19 cellular contexts compared by ENCODE assay signal in the genomic region with DNA sequence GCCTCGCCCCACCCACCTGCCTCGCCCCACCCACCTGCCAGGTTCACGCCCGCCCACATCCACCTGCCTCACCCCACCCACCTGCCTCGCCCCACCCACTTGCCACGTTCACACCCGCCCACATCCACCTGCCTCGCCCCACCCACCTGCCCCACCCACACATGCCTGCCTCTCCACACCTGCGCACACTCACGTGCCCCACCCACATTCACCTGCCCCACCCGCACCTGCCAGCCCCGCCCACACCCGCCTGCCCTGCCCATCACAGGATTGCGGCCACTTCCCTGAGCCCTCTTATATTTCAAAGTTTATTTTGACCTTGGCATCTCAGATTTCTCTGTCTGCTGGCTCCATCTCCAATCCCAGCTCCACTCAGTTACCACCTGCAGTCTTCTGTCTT.
DNase-seq lines count a peak whose midpoint lies in the region; ATAC-seq and TF ChIP-seq lines count a peak whose summit lies in the region.
"Had no signal": no experiment of that assay in that cellular context is flagged by ENCODE, and none has a peak within 500 bp of the region (broad histone marks: within the 10 kb centered on the region; RNA-seq: fewer than 3 reads in every experiment).

No MANE protein-coding gene starts in this region.

- no peak for TF ChIP-seq EP300 in esophagus muscularis mucosa (IDR thresholded peaks at IDR 0.05)

- 84% methylated on average over 10 of the region's 14 CpGs for WGBS in esophagus muscularis mucosa

- no peak for ATAC-seq in GM18511 (IDR thresholded peaks at IDR 0.05; ENCODE audit: unreplicated experiment)
- ATAC-seq: CD8-positive, alpha-beta T cell had no signal

- CTCF ChIA-PET in HEK293 (lab: Yijun Ruan, JAX) = no interaction called here

- H3K4me1 Mint-ChIP-seq in nephron progenitor cell = peaks cover 57% of the 10 kb centered on the region

- no peaks in the 10 kb centered on the region for H3K27me3 ChIP-seq in esophagus muscularis mucosa
- H3K27me3 ChIP-seq: BLaER1 had no signal

- TF ChIP-seq POLR2A in esophagus muscularis mucosa (IDR thresholded peaks at IDR 0.05; ENCODE audit: low read depth) = no peak

- no peaks in the 10 kb centered on the region for H3K27me3 Mint-ChIP-seq in nephron progenitor cell (ENCODE audit: low read depth, poor library complexity)

- no peak overlapping the region for H3K4me3 ChIP-seq in HEK293 (ENCODE audit: low read depth, low read length)
- H3K4me3 ChIP-seq in esophagus muscularis mucosa = no peak overlapping the region
- H3K4me3 ChIP-seq: BLaER1 had no signal

- H3K27ac Mint-ChIP-seq in nephron progenitor cell = peak overlapping the region; percentile 30
- H3K27ac Mint-ChIP-seq: CD8-positive, alpha-beta T cell had no signal

- H3K9me3 ChIP-seq in HEK293 (ENCODE audit: control insufficient read depth, insufficient read depth, low read depth, low read length) = no peaks in the 10 kb centered on the region
- no peaks in the 10 kb centered on the region for H3K9me3 ChIP-seq in esophagus muscularis mucosa
- H3K9me3 ChIP-seq: BLaER1 had no signal

- no peaks in the 10 kb centered on the region for H3K9me3 Mint-ChIP-seq in nephron progenitor cell
- H3K9me3 Mint-ChIP-seq: CD8-positive, alpha-beta T cell had no signal

- H3K4me3 Mint-ChIP-seq in nephron progenitor cell = no peak overlapping the region
- H3K4me3 Mint-ChIP-seq: CD8-positive, alpha-beta T cell had no signal

- no peaks in the 10 kb centered on the region for H3K36me3 Mint-ChIP-seq in nephron progenitor cell (ENCODE audit: low read depth)
- H3K36me3 Mint-ChIP-seq: CD8-positive, alpha-beta T cell had no signal

- H3K4me1 ChIP-seq in HEK293 (ENCODE audit: control insufficient read depth, insufficient read depth, low read length) (peaks cover 4% of the 10 kb centered on the region; the same call in 1 of the 2 replicates), esophagus muscularis mucosa (no peaks in the 10 kb centered on the region)

- H3K36me3 ChIP-seq in HEK293 (ENCODE audit: control insufficient read depth in 2 of 2, insufficient read depth in 1 of 2, low read length in 2 of 2) = no peaks in the 10 kb centered on the region
- no peaks in the 10 kb centered on the region for H3K36me3 ChIP-seq in esophagus muscularis mucosa
- H3K36me3 ChIP-seq: BLaER1 had no signal

- POLR2A ChIA-PET in HEK293 (lab: Yijun Ruan, JAX) = no interaction called here

- DNase-seq in NCI-H2107 treated with DMSO at 0.1 percent for 48 hours (lab: John Stamatoyannopoulos, UW; ENCODE audit: unreplicated experiment) (peak; percentile 69), esophagus muscularis mucosa (ENCODE audit: extremely low spot score) (peak; percentile 84), nephron progenitor cell (no peak), dedifferentiated amniotic fluid mesenchymal stem cell (ENCODE audit: extremely low spot score) (no peak), kidney tubule cell (ENCODE audit: low spot score) (no peak)
- no peak for DNase-seq in activated CD4-positive, CD25-positive, alpha-beta regulatory T cell treated with anti-CD3 and anti-CD28 coated beads, Interleukin-2, amount 50 U/mL, for 72 hours
- DNase-seq: CD8-positive, alpha-beta T cell; DMS53; EL; GOT3; NCI-H1105 treated with DMSO at 0.1 percent for 48 hours; NCI-H2029; NCI-H226; NCI-H526; Right ventricle myocardium superior; SW 1271 had no signal

- H3K27ac ChIP-seq in HEK293 (ENCODE audit: extremely low read depth, low read depth, low read length) (no peak overlapping the region), esophagus muscularis mucosa (replicated peaks in 1 of 4) (no peak overlapping the region)
- H3K27ac ChIP-seq: BLaER1 had no signal

- TF ChIP-seq CTCF in HEK293 (tag by site-specific recombination; IDR thresholded peaks at IDR 0.05) (no peak), esophagus muscularis mucosa (IDR thresholded peaks at IDR 0.05) (no peak), nephron progenitor cell (IDR thresholded peaks at IDR 0.05) (no peak)

- intact Hi-C loops in esophagus muscularis mucosa (cut with DNase I) = no loop called here

TF ChIP-seq in HEK293, 187 proteins besides CTCF, POLR2A, EP300 and RAD21:
- no peak for TF ChIP-seq ZNF544 (tag by site-specific recombination; IDR thresholded peaks at IDR 0.05)
- TF ChIP-seq EGR2 (tag by site-specific recombination; IDR thresholded peaks at IDR 0.05; ENCODE audit: low read depth) = peak; percentile 38; the same call in 1 of the 2 replicates
- TF ChIP-seq ZNF175 (tag by site-specific recombination; IDR thresholded peaks at IDR 0.05) = no peak
- TF ChIP-seq ZNF155 (tag by site-specific recombination; IDR thresholded peaks at IDR 0.05) = no peak
- no peak for TF ChIP-seq INSM2 (tag by site-specific recombination; IDR thresholded peaks at IDR 0.05)
- no peak for TF ChIP-seq ZNF624 (tag by site-specific recombination; IDR thresholded peaks at IDR 0.05)
- no peak for TF ChIP-seq ZIC2 (tag by site-specific recombination; IDR thresholded peaks at IDR 0.05)
- TF ChIP-seq MEIS1 (CRISPR knock-in tag; IDR thresholded peaks at IDR 0.05; ENCODE audit: borderline replicate concordance) = no peak
- TF ChIP-seq KLF1 (tag by site-specific recombination; IDR thresholded peaks at IDR 0.05) = peak; percentile 36; the same call in 1 of the 2 replicates
- no peak for TF ChIP-seq ZNF707 (tag by site-specific recombination; IDR thresholded peaks at IDR 0.05)
TF ChIP-seq in HEK293: peak in this region for 2.

Comparison
In these comparisons a context has a peak if more than half of its experiments do, and no peak if none do; other contexts are left out.
1. DNase-seq: peak in NCI-H2107 treated with DMSO at 0.1 percent for 48 hours (single experiment) and esophagus muscularis mucosa (single experiment); none in nephron progenitor cell (single experiment), activated CD4-positive, CD25-positive, alpha-beta regulatory T cell treated with anti-CD3 and anti-CD28 coated beads, Interleukin-2, amount 50 U/mL, for 72 hours (single experiment), dedifferentiated amniotic fluid mesenchymal stem cell (single experiment) and kidney tubule cell (single experiment).